ENCODE assay signal across 8 cellular contexts in genomic region chr3:87145553-87145952, GRCh38.
DNase-seq lines count a peak whose midpoint lies in the region; ATAC-seq and TF ChIP-seq lines count a peak whose summit lies in the region.

No MANE protein-coding gene starts in this region.

- no peak overlapping the region for H3K27ac ChIP-seq in breast epithelium

- H3K4me1 Mint-ChIP-seq in MCF 10A (ENCODE audit: insufficient read depth, unreplicated experiment) = no peaks in the 10 kb centered on the region
- H3K4me1 Mint-ChIP-seq in effector memory CD8-positive, alpha-beta T cell (ENCODE audit: low read depth in 2 of 2) = no peaks in the 10 kb centered on the region

- peaks cover 12 to 17% of the 10 kb centered on the region in 2 donors for H3K9me3 ChIP-seq in breast epithelium

- peak; percentile 21 for TF ChIP-seq CTCF in MCF 10A (IDR thresholded peaks at IDR 0.05; ENCODE audit: unreplicated experiment)
- TF ChIP-seq CTCF in breast epithelium (IDR thresholded peaks at IDR 0.05) = no peak

- no peak overlapping the region for H3K4me3 ChIP-seq in breast epithelium

- ATAC-seq in HG02852 (IDR thresholded peaks at IDR 0.05; ENCODE audit: unreplicated experiment) (peak; percentile 82), SK-N-SH treated with all-trans-retinoic acid at 6 μM for 48 hours (peak; percentile 86)
- ATAC-seq in effector memory CD8-positive, alpha-beta T cell (replicated peaks) = no peak

- H3K27me3 ChIP-seq in breast epithelium = no peaks in the 10 kb centered on the region

- no peak overlapping the region for H3K27ac Mint-ChIP-seq in MCF 10A (ENCODE audit: low read depth, unreplicated experiment)
- no peak overlapping the region for H3K27ac Mint-ChIP-seq in effector memory CD8-positive, alpha-beta T cell

- H3K9me3 Mint-ChIP-seq in MCF 10A (ENCODE audit: unreplicated experiment) = peaks cover 7% of the 10 kb centered on the region
- peaks cover 7% of the 10 kb centered on the region in 2 donors for H3K9me3 Mint-ChIP-seq in effector memory CD8-positive, alpha-beta T cell

- no peaks in the 10 kb centered on the region for H3K36me3 Mint-ChIP-seq in MCF 10A (ENCODE audit: insufficient read depth, unreplicated experiment)
- no peaks in the 10 kb centered on the region for H3K36me3 Mint-ChIP-seq in effector memory CD8-positive, alpha-beta T cell (ENCODE audit: insufficient read depth)

- TF ChIP-seq POLR2A in breast epithelium (IDR thresholded peaks at IDR 0.05) = no peak

- H3K4me1 ChIP-seq in breast epithelium = no peaks in the 10 kb centered on the region

- POLR2A ChIA-PET in MCF 10A (lab: Yijun Ruan, JAX) = no interaction called here

- H3K36me3 ChIP-seq in breast epithelium = no peaks in the 10 kb centered on the region

- no TSS peak for BruUV-seq in MCF 10A (replicated peaks; lab: Mats Ljungman, UMichigan)

- CTCF ChIA-PET in MCF 10A (lab: Yijun Ruan, JAX) = interaction anchor here (0.8 to 1.0 kb wide), 2 partner anchors 11 to 14 kb away, joined by 3 read pairs; no protein-coding TSS in a partner anchor

- DNase-seq in MCF 10A (ENCODE audit: unreplicated experiment) = peak; percentile 18
- DNase-seq in breast epithelium (ENCODE audit: low spot score in 2 of 2) = no peak
- DNase-seq in medulla oblongata (ENCODE audit: extremely low spot score) = peak; percentile 28
- no peak for DNase-seq in effector memory CD8-positive, alpha-beta T cell
- DNase-seq in C1 segment of cervical spinal cord (lab: John Stamatoyannopoulos, UW) = no peak
- DNase-seq in cortex of kidney (lab: John Stamatoyannopoulos, UW) = no peak

- H3K27me3 Mint-ChIP-seq in MCF 10A (ENCODE audit: insufficient read depth, unreplicated experiment) = no peaks in the 10 kb centered on the region
- no peaks in the 10 kb centered on the region for H3K27me3 Mint-ChIP-seq in effector memory CD8-positive, alpha-beta T cell

- H3K4me3 Mint-ChIP-seq in MCF 10A (ENCODE audit: unreplicated experiment) = no peak overlapping the region
- H3K4me3 Mint-ChIP-seq in effector memory CD8-positive, alpha-beta T cell = no peak overlapping the region

- intact Hi-C loops in MCF 10A (cut with micrococcal nuclease) = no loop called here
- intact Hi-C loops in breast epithelium (cut with DNase I; ENCODE audit: low total_unique reads) = no loop called here

TF ChIP-seq in SK-N-SH treated with all-trans-retinoic acid at 6 μM for 48 hours, 23 proteins besides CTCF, POLR2A, EP300 and RAD21:
- TF ChIP-seq ISL1 (CRISPR knock-in tag; IDR thresholded peaks at IDR 0.05) (no peak), OSR1 (CRISPR knock-in tag; IDR thresholded peaks at IDR 0.05) (no peak), RARB (CRISPR knock-in tag; IDR thresholded peaks at IDR 0.05) (no peak), TCF4 (CRISPR knock-in tag; IDR thresholded peaks at IDR 0.05; ENCODE audit: borderline replicate concordance) (no peak), ESRRG (CRISPR knock-in tag; IDR thresholded peaks at IDR 0.05) (no peak), PPARA (CRISPR knock-in tag; IDR thresholded peaks at IDR 0.05; ENCODE audit: borderline replicate concordance) (no peak), ZNF8 (CRISPR knock-in tag; IDR thresholded peaks at IDR 0.05) (no peak), ZC3H10 (CRISPR knock-in tag; IDR thresholded peaks at IDR 0.05) (no peak), ARNTL (CRISPR knock-in tag; IDR thresholded peaks at IDR 0.05; ENCODE audit: borderline replicate concordance, low read depth) (no peak)
TF ChIP-seq in SK-N-SH treated with all-trans-retinoic acid at 6 μM for 48 hours: peak in this region for 0.

Comparison
In these comparisons a context has a peak if more than half of its experiments do, and no peak if none do; other contexts are left out.
1. DNase-seq: peak in MCF 10A (single experiment) and medulla oblongata (single experiment); none in breast epithelium (0 of 2), effector memory CD8-positive, alpha-beta T cell (0 of 3), C1 segment of cervical spinal cord (0 of 14) and cortex of kidney (single experiment).